In the genomic region with DNA sequence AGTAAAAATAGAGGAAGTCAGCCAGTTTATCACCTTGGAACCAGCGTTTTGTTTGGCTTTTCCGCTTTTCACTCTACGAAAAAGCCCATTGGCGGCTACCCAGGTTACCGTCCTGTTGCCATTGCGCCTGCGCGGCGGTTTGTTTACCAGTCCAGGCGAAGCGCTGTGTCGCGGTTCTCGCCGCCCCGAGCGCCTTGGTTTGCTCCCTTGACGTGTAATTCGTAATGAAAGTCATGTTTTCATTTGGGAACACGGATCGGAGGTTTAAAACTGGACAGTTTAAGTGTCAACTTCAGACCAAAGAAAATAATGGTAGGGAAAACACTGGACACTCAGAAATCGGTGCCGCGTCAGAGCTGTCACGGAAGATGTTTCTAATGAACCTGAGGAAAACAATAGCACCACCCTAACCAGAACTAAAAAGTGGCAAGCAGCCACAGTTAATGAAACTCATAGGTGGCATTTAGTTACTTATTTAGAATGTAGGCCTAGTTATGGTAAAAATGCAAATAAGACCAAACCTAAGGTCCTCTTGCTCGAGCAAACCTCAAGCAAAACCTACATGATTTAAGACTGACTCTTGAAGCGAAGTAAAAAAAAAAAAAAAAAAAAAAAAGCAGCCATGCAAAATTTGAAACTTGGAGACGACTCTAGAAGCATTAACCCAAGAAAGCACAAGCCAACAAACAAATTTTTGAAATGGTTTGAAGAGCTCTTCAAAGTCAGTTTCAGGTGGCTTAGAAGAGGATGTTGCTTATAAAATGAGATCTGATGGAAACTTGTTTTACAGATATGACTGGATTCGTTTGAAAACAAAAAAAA, we compare ENCODE assay signal across 1 cellular context.
TF ChIP-seq lines count a peak whose summit lies in the region.

No MANE protein-coding gene starts in this region.

TF ChIP-seq in HepG2, 621 proteins besides CTCF, POLR2A, EP300 and RAD21 (continued from another document and continues in another):
- TF ChIP-seq, protein P1, sequence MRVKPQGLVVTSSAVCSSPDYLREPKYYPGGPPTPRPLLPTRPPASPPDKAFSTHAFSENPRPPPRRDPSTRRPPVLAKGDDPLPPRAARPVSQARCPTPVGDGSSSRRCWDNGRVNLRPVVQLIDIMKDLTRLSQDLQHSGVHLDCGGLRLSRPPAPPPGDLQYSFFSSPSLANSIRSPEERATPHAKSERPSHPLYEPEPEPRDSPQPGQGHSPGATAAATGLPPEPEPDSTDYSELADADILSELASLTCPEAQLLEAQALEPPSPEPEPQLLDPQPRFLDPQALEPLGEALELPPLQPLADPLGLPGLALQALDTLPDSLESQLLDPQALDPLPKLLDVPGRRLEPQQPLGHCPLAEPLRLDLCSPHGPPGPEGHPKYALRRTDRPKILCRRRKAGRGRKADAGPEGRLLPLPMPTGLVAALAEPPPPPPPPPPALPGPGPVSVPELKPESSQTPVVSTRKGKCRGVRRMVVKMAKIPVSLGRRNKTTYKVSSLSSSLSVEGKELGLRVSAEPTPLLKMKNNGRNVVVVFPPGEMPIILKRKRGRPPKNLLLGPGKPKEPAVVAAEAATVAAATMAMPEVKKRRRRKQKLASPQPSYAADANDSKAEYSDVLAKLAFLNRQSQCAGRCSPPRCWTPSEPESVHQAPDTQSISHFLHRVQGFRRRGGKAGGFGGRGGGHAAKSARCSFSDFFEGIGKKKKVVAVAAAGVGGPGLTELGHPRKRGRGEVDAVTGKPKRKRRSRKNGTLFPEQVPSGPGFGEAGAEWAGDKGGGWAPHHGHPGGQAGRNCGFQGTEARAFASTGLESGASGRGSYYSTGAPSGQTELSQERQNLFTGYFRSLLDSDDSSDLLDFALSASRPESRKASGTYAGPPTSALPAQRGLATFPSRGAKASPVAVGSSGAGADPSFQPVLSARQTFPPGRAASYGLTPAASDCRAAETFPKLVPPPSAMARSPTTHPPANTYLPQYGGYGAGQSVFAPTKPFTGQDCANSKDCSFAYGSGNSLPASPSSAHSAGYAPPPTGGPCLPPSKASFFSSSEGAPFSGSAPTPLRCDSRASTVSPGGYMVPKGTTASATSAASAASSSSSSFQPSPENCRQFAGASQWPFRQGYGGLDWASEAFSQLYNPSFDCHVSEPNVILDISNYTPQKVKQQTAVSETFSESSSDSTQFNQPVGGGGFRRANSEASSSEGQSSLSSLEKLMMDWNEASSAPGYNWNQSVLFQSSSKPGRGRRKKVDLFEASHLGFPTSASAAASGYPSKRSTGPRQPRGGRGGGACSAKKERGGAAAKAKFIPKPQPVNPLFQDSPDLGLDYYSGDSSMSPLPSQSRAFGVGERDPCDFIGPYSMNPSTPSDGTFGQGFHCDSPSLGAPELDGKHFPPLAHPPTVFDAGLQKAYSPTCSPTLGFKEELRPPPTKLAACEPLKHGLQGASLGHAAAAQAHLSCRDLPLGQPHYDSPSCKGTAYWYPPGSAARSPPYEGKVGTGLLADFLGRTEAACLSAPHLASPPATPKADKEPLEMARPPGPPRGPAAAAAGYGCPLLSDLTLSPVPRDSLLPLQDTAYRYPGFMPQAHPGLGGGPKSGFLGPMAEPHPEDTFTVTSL (CRISPR knock-in tag; IDR thresholded peaks at IDR 0.05; ENCODE audit: borderline replicate concordance): no peak
- TF ChIP-seq ZBTB7A (CRISPR knock-in tag; IDR thresholded peaks at IDR 0.05) (no peak), ZNF33A (CRISPR knock-in tag; IDR thresholded peaks at IDR 0.05; ENCODE audit: borderline replicate concordance) (no peak), KDM2A (CRISPR knock-in tag; IDR thresholded peaks at IDR 0.05; ENCODE audit: borderline replicate concordance, low read depth) (peak; percentile 64; the same call in 1 of the 2 replicates), PLRG1 (conservative IDR thresholded peaks at IDR 0.05) (no peak), SMARCE1 (IDR thresholded peaks at IDR 0.05; ENCODE audit: borderline replicate concordance) (no peak), MAFF (IDR thresholded peaks at IDR 0.05; ENCODE audit: low read depth, low read length) (no peak), HNRNPL (IDR thresholded peaks at IDR 0.05; ENCODE audit: low read depth, low read length) (no peak), ZSCAN9 (CRISPR knock-in tag; IDR thresholded peaks at IDR 0.05; ENCODE audit: borderline replicate concordance) (0 out of 2 replicates have a peak, but pooled peaks have one; percentile 26), ZFP62 (CRISPR knock-in tag; IDR thresholded peaks at IDR 0.05) (no peak), ZSCAN21 (CRISPR knock-in tag; IDR thresholded peaks at IDR 0.05; ENCODE audit: borderline replicate concordance) (no peak), ZNF101 (CRISPR knock-in tag; IDR thresholded peaks at IDR 0.05; ENCODE audit: borderline replicate concordance, low read depth) (no peak)
- TF ChIP-seq, protein P2, sequence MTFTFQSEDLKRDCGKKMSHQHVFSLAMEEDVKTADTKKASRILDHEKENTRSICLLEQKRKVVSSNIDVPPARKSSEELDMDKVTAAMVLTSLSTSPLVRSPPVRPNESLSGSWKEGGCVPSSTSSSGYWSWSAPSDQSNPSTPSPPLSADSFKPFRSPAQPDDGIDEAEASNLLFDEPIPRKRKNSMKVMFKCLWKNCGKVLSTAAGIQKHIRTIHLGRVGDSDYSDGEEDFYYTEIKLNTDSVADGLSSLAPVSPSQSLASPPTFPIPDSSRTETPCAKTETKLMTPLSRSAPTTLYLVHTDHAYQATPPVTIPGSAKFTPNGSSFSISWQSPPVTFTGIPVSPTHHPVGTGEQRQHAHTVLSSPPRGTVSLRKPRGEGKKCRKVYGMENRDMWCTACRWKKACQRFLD (CRISPR knock-in tag; IDR thresholded peaks at IDR 0.05; ENCODE audit: borderline replicate concordance): peak; percentile 18; the same call in 1 of the 2 replicates
- TF ChIP-seq, protein P3, sequence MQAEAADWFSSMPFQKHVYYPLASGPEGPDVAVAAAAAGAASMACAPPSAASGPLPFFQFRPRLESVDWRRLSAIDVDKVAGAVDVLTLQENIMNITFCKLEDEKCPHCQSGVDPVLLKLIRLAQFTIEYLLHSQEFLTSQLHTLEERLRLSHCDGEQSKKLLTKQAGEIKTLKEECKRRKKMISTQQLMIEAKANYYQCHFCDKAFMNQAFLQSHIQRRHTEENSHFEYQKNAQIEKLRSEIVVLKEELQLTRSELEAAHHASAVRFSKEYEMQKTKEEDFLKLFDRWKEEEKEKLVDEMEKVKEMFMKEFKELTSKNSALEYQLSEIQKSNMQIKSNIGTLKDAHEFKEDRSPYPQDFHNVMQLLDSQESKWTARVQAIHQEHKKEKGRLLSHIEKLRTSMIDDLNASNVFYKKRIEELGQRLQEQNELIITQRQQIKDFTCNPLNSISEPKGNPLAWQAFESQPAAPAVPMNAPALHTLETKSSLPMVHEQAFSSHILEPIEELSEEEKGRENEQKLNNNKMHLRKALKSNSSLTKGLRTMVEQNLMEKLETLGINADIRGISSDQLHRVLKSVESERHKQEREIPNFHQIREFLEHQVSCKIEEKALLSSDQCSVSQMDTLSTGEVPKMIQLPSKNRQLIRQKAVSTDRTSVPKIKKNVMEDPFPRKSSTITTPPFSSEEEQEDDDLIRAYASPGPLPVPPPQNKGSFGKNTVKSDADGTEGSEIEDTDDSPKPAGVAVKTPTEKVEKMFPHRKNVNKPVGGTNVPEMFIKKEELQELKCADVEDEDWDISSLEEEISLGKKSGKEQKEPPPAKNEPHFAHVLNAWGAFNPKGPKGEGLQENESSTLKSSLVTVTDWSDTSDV (CRISPR knock-in tag; IDR thresholded peaks at IDR 0.05): no peak
- TF ChIP-seq, protein P4, sequence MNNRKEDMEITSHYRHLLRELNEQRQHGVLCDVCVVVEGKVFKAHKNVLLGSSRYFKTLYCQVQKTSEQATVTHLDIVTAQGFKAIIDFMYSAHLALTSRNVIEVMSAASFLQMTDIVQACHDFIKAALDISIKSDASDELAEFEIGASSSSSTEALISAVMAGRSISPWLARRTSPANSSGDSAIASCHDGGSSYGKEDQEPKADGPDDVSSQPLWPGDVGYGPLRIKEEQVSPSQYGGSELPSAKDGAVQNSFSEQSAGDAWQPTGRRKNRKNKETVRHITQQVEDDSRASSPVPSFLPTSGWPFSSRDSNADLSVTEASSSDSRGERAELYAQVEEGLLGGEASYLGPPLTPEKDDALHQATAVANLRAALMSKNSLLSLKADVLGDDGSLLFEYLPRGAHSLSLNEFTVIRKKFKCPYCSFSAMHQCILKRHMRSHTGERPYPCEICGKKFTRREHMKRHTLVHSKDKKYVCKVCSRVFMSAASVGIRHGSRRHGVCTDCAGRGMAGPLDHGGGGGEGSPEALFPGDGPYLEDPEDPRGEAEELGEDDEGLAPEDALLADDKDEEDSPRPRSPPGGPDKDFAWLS (CRISPR knock-in tag; IDR thresholded peaks at IDR 0.05; ENCODE audit: borderline replicate concordance): no peak
- TF ChIP-seq, protein P5, sequence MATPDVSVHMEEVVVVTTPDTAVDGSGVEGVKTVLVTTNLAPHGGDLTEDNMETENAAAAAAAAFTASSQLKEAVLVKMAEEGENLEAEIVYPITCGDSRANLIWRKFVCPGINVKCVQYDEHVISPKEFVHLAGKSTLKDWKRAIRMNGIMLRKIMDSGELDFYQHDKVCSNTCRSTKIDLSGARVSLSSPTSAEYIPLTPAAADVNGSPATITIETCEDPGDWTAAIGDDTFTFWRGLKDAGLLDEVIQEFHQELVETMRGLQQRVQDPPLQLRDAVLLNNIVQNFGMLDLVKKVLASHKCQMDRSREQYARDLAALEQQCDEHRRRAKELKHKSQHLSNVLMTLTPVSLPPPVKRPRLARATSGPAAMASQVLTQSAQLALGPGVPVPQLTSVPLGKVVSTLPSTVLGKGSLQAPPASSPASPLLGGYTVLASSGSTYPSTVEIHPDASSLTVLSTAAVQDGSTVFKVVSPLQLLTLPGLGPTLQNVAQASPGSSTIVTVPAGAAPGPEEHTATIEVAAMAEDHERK (CRISPR knock-in tag; IDR thresholded peaks at IDR 0.05; ENCODE audit: low read depth): no peak
- TF ChIP-seq, protein P6, sequence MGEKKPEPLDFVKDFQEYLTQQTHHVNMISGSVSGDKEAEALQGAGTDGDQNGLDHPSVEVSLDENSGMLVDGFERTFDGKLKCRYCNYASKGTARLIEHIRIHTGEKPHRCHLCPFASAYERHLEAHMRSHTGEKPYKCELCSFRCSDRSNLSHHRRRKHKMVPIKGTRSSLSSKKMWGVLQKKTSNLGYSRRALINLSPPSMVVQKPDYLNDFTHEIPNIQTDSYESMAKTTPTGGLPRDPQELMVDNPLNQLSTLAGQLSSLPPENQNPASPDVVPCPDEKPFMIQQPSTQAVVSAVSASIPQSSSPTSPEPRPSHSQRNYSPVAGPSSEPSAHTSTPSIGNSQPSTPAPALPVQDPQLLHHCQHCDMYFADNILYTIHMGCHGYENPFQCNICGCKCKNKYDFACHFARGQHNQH (CRISPR knock-in tag; IDR thresholded peaks at IDR 0.05): no peak
- TF ChIP-seq, protein P7, sequence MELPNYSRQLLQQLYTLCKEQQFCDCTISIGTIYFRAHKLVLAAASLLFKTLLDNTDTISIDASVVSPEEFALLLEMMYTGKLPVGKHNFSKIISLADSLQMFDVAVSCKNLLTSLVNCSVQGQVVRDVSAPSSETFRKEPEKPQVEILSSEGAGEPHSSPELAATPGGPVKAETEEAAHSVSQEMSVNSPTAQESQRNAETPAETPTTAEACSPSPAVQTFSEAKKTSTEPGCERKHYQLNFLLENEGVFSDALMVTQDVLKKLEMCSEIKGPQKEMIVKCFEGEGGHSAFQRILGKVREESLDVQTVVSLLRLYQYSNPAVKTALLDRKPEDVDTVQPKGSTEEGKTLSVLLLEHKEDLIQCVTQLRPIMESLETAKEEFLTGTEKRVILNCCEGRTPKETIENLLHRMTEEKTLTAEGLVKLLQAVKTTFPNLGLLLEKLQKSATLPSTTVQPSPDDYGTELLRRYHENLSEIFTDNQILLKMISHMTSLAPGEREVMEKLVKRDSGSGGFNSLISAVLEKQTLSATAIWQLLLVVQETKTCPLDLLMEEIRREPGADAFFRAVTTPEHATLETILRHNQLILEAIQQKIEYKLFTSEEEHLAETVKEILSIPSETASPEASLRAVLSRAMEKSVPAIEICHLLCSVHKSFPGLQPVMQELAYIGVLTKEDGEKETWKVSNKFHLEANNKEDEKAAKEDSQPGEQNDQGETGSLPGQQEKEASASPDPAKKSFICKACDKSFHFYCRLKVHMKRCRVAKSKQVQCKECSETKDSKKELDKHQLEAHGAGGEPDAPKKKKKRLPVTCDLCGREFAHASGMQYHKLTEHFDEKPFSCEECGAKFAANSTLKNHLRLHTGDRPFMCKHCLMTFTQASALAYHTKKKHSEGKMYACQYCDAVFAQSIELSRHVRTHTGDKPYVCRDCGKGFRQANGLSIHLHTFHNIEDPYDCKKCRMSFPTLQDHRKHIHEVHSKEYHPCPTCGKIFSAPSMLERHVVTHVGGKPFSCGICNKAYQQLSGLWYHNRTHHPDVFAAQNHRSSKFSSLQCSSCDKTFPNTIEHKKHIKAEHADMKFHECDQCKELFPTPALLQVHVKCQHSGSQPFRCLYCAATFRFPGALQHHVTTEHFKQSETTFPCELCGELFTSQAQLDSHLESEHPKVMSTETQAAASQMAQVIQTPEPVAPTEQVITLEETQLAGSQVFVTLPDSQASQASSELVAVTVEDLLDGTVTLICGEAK (IDR thresholded peaks at IDR 0.05): no peak
- TF ChIP-seq, protein P7 (CRISPR knock-in tag; IDR thresholded peaks at IDR 0.05): no peak
